ENCODE assay signal across 9 cellular contexts in the genomic region with DNA sequence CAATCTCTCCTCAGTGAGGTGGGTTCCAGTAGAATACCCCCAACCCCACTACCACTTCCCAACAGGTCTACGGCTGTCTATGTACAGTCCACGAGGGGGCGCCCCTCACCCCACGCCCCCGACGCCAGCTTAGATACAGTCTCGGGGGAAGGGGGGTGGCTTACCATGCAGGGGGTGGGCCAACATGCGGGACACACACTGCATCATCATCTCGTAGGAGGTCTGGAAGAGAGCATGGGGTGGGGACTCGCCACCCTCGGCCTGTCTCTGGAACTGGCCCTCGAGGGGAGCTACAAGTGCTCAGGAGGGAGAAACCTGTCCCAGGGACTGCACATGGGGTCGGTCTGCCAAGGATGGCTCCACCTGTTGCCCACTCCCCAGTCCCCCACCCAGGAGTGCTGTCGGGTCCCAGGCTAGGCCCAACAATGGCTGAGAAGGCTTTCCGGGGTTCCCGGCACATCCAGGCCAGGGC. TPM values are rescaled to one million over a fixed set of nuclear protein-coding genes. Genes with fewer than 3 reads are reported as not detected.
DNase-seq lines count a peak whose midpoint lies in the region; ATAC-seq and TF ChIP-seq lines count a peak whose summit lies in the region.
"Had no signal": no experiment of that assay in that cellular context is flagged by ENCODE, and none has a peak within 500 bp of the region (broad histone marks: within the 10 kb centered on the region; RNA-seq: fewer than 3 reads in every experiment).

No MANE protein-coding gene starts in this region.

- H3K4me3 ChIP-seq in OCI-LY3 (ENCODE audit: low read length): no peak overlapping the region
- no peak overlapping the region for H3K4me3 ChIP-seq in esophagus muscularis mucosa
- H3K4me3 ChIP-seq in skeletal muscle tissue (ENCODE audit: low read length in 3 of 3): no peak overlapping the region

- H3K27ac ChIP-seq in OCI-LY3 (ENCODE audit: low read length): no peak overlapping the region
- peak overlapping the region in 1 of 4 donors; percentile 31 for H3K27ac ChIP-seq in esophagus muscularis mucosa (replicated peaks in 1 of 4)
- H3K27ac ChIP-seq in skeletal muscle tissue (ENCODE audit: low read depth, low read length): peak overlapping the region; percentile 7

- peaks cover 31% of the 10 kb centered on the region for H4K20me1 ChIP-seq in OCI-LY3 (ENCODE audit: insufficient read depth, low read length)

- no peak overlapping the region for H3K4me2 ChIP-seq in OCI-LY3 (ENCODE audit: low read length)

- intact Hi-C loops in esophagus muscularis mucosa (cut with DNase I): loop anchor here (5.0 kb wide), 1 partner anchor 40 kb away; no protein-coding TSS in a partner anchor

- H3K9ac ChIP-seq in OCI-LY3 (ENCODE audit: low read length): no peak overlapping the region
- no peak overlapping the region for H3K9ac ChIP-seq in skeletal muscle tissue (ENCODE audit: low read depth in 1 of 3, low read length in 3 of 3)

- H2AFZ ChIP-seq in OCI-LY3 (ENCODE audit: low read depth, low read length): no peak overlapping the region

- DNase-seq in esophagus muscularis mucosa (ENCODE audit: extremely low spot score) (no peak), RPMI8226 (no peak), NCI-H2107 (lab: John Stamatoyannopoulos, UW) (no peak)
- DNase-seq: hypothalamus had no signal

- ATAC-seq in HG03432 (IDR thresholded peaks at IDR 0.05; ENCODE audit: unreplicated experiment): no peak
- ATAC-seq: activated T-helper 17 cell treated with anti-CD3 and anti-CD28 coated beads, Interleukin-2, amount 50 U/mL, for 72 hours had no signal

- peaks cover 35% of the 10 kb centered on the region for H3K79me2 ChIP-seq in OCI-LY3 (ENCODE audit: low read length)

- TF ChIP-seq EP300 in esophagus muscularis mucosa (IDR thresholded peaks at IDR 0.05): no peak

- H3K4me1 ChIP-seq in OCI-LY3 (ENCODE audit: low read length) (no peaks in the 10 kb centered on the region), esophagus muscularis mucosa (peaks cover 43 to 86% (median 49%) of the 10 kb centered on the region in 4 donors), skeletal muscle tissue (ENCODE audit: control insufficient read depth in 3 of 3, insufficient read depth in 3 of 3, low read length in 3 of 3) (peaks cover 28 to 34% (median 30%) of the 10 kb centered on the region in 3 donors)

- TF ChIP-seq POLR2A in esophagus muscularis mucosa (IDR thresholded peaks at IDR 0.05; ENCODE audit: low read depth): no peak

- H3K9me3 ChIP-seq in OCI-LY3 (ENCODE audit: insufficient read depth, low read length) (no peaks in the 10 kb centered on the region), esophagus muscularis mucosa (no peaks in the 10 kb centered on the region), skeletal muscle tissue (ENCODE audit: control insufficient read depth in 3 of 3, low read length in 3 of 3) (no peaks in the 10 kb centered on the region)

- peak; percentile 60 for TF ChIP-seq CTCF in GM12874 (IDR thresholded peaks at IDR 0.05; ENCODE audit: insufficient read depth, low read depth, low read length)
- TF ChIP-seq CTCF in OCI-LY3 (IDR thresholded peaks at IDR 0.05; ENCODE audit: low read depth, low read length): peak; percentile 96
- TF ChIP-seq CTCF in esophagus muscularis mucosa (IDR thresholded peaks at IDR 0.05): peak; percentile 24 to 40 (median 29)

- no peaks in the 10 kb centered on the region for H3K27me3 ChIP-seq in OCI-LY3 (ENCODE audit: low read depth, low read length)
- no peaks in the 10 kb centered on the region for H3K27me3 ChIP-seq in esophagus muscularis mucosa
- H3K27me3 ChIP-seq in skeletal muscle tissue (ENCODE audit: control insufficient read depth in 3 of 3, insufficient read depth in 3 of 3, low read length in 3 of 3): no peaks in the 10 kb centered on the region

- WGBS in esophagus muscularis mucosa: 75% methylated on average over 5 of the region's 16 CpGs

- peaks cover 58% of the 10 kb centered on the region for H3K36me3 ChIP-seq in OCI-LY3 (replicated peaks; ENCODE audit: low read depth, low read length)
- peaks cover 57 to 80% (median 72%) of the 10 kb centered on the region in 4 donors for H3K36me3 ChIP-seq in esophagus muscularis mucosa
- peaks cover 58 to 61% (median 60%) of the 10 kb centered on the region in 3 donors for H3K36me3 ChIP-seq in skeletal muscle tissue (ENCODE audit: control insufficient read depth in 3 of 3, insufficient read depth in 3 of 3, low read length in 3 of 3)

RNA-seq across cellular contexts. Expression of gene MTCH1, which starts 8.5 kb away (rescaled TPM):
- total RNA-seq in esophagus muscularis mucosa (100 to 1,000 TPM; 205 to 258 (median 232) TPM), skeletal muscle tissue (116 TPM)

RNA-seq across cellular contexts. Expression of gene PI16, which starts 23.0 kb away (rescaled TPM):
- total RNA-seq in esophagus muscularis mucosa: 10 to 100 TPM; 44.8 to 64.3 (median 56.9) TPM
- 19.8 TPM for total RNA-seq in skeletal muscle tissue

RNA-seq across cellular contexts. Expression of gene FGD2, which starts 27.9 kb away (rescaled TPM):
- total RNA-seq in esophagus muscularis mucosa (10 to 100 TPM; 13.9 to 23.1 (median 19.3) TPM), skeletal muscle tissue (7.3 TPM)

Comparison
In these comparisons a context has a peak if more than half of its experiments do, and no peak if none do; other contexts are left out.
1. CTCF ChIP-seq: peak in every context shown above with its lines; median percentile 96 in OCI-LY3; 60 in GM12874; 29 in esophagus muscularis mucosa.